In genomic region chr9:88270398-88270797, GRCh38 we compare ENCODE assay signal across 24 cellular contexts.
DNase-seq lines count a peak whose midpoint lies in the region; TF ChIP-seq lines count a peak whose summit lies in the region.
"Had no signal": no experiment of that assay in that cellular context is flagged by ENCODE, and none has a peak within 500 bp of the region (broad histone marks: within the 10 kb centered on the region; RNA-seq: fewer than 3 reads in every experiment).

No MANE protein-coding gene starts in this region.

- H3K4me3 ChIP-seq in GM23248: no peak overlapping the region
- no peak overlapping the region for H3K4me3 ChIP-seq in mammary epithelial cell (replicated peaks in 1 of 3; ENCODE audit: insufficient read depth in 1 of 3, low read depth in 2 of 3, low read length in 3 of 3)
- no peak overlapping the region for H3K4me3 ChIP-seq in skeletal muscle satellite cell (ENCODE audit: low read length)
- H3K4me3 ChIP-seq: lower lobe of right lung, prostate gland, skin epidermis, thoracic aorta had no signal

- BruUV-seq in mammary epithelial cell (replicated peaks; lab: Mats Ljungman, UMichigan): no TSS peak

- H3K9me3 ChIP-seq in GM23248 (ENCODE audit: low read depth) (no peaks in the 10 kb centered on the region), mammary epithelial cell (replicated peaks; ENCODE audit: insufficient read depth, low read length) (no peaks in the 10 kb centered on the region), skeletal muscle satellite cell (replicated peaks; ENCODE audit: low read length) (no peaks in the 10 kb centered on the region)
- H3K9me3 ChIP-seq: lower lobe of right lung, prostate gland, thoracic aorta had no signal

- in situ Hi-C loops in GM23248 (cut with MboI) (no loop called here), mammary epithelial cell (cut with MboI; ENCODE audit: low sequenced_read_pairs in 2 of 2) (no loop called here), KBM-7 (cut with MboI; ENCODE audit: low pct_unique_long_range_greater_than_20kb, low sequenced_read_pairs) (no loop called here)

- dilution Hi-C loops in mammary epithelial cell (cut with HindIII; ENCODE audit: low sequenced_read_pairs): no loop called here

- intact Hi-C loops in mammary epithelial cell (cut with micrococcal nuclease): loop anchor here (5.0 kb wide), 2 partner anchors 72 to 117 kb away; partner anchors contain the start of gene SPIN1

- DNase-seq in GM23248 (no peak), NCI-H226 (peak; percentile 9), mammary epithelial cell (no peak), superior temporal gyrus (ENCODE audit: extremely low spot score) (no peak), KBM-7 (no peak)
- no peak for DNase-seq in stimulated activated CD4-positive, alpha-beta T cell treated with anti-CD3 and anti-CD28 coated beads, Interleukin-2, amount 100 ng/mL, for 48 hours
- DNase-seq: activated CD4-positive, alpha-beta T cell treated with anti-CD3 and anti-CD28 coated beads for 48 hours; activated naive CD8-positive, alpha-beta T cell treated with anti-CD3 and anti-CD28 coated beads for 36 hours; AML-193; CD8-positive, alpha-beta memory T cell; DMS79; erythroblast; KG1; kidney; lower lobe of right lung; NCI-H1694; NCI-H2171 treated with DMSO at 0.1 percent for 48 hours; NCI-H526 treated with DMSO at 0.1 percent for 48 hours; SHP77 treated with DMSO at 0.1 percent for 48 hours; stimulated activated naive B cell treated with anti-CD40 and anti-IgM and Interleukin-4, amounts not matched to agents 10 μg/mL and 1 μg/mL and 100 μg/mL, for 72 hours had no signal

- no peak overlapping the region for H3K9ac ChIP-seq in GM23248
- peak overlapping the region; percentile 36 for H3K9ac ChIP-seq in mammary epithelial cell (ENCODE audit: insufficient read depth, low read length)
- no peak overlapping the region for H3K9ac ChIP-seq in skeletal muscle satellite cell (ENCODE audit: low read depth, low read length)

- H3K9me2 ChIP-seq in GM23248 (ENCODE audit: insufficient read depth): no peaks in the 10 kb centered on the region

- TF ChIP-seq CTCF in mammary epithelial cell (conservative IDR thresholded peaks at IDR 0.05 in 1 of 2, IDR thresholded peaks at IDR 0.05 in 1 of 2; ENCODE audit: extremely low read depth in 1 of 2, insufficient read depth in 1 of 2, low read depth in 1 of 2, low read length in 2 of 2): no peak

- CTCF ChIA-PET in mammary epithelial cell (lab: Charles Lee; ENCODE audit: low non-redundant PET): no interaction called here

- no peak overlapping the region for H2AFZ ChIP-seq in GM23248
- H2AFZ ChIP-seq in mammary epithelial cell (ENCODE audit: low read depth, low read length): no peak overlapping the region

- 67 to 72% methylated on average over 3 of the region's 3 CpGs for WGBS in GM23248 (ENCODE audit: low coverage in 1 of 2, low lambda C conversion rate in 2 of 2, missing lambda C conversion rate in 2 of 2), 2 experiments
- WGBS in mammary epithelial cell (ENCODE audit: low coverage, missing lambda C conversion rate): 70% methylated on average over 3 of the region's 3 CpGs

- peaks cover 15% of the 10 kb centered on the region for H3K4me1 ChIP-seq in GM23248 (ENCODE audit: insufficient read depth)
- peaks cover 23% of the 10 kb centered on the region for H3K4me1 ChIP-seq in mammary epithelial cell (ENCODE audit: insufficient read depth, low read length)
- peaks cover 6% of the 10 kb centered on the region for H3K4me1 ChIP-seq in skeletal muscle satellite cell (ENCODE audit: control insufficient read depth, insufficient read depth, low read length)
- H3K4me1 ChIP-seq: lower lobe of right lung, prostate gland had no signal

- H3K79me2 ChIP-seq in GM23248 (ENCODE audit: insufficient read depth): no peaks in the 10 kb centered on the region
- no peaks in the 10 kb centered on the region for H3K79me2 ChIP-seq in mammary epithelial cell (ENCODE audit: insufficient read depth, low read length)

- H4K20me1 ChIP-seq in GM23248 (ENCODE audit: insufficient read depth): no peaks in the 10 kb centered on the region
- H4K20me1 ChIP-seq in mammary epithelial cell (ENCODE audit: insufficient read depth, low read length): no peaks in the 10 kb centered on the region

- no peaks in the 10 kb centered on the region for H3F3A ChIP-seq in GM23248 (ENCODE audit: insufficient read depth)

- H3K36me3 ChIP-seq in GM23248 (ENCODE audit: low read depth) (no peaks in the 10 kb centered on the region), mammary epithelial cell (ENCODE audit: insufficient read depth, low read length) (no peaks in the 10 kb centered on the region), skeletal muscle satellite cell (ENCODE audit: insufficient read depth, low read length) (no peaks in the 10 kb centered on the region)
- H3K36me3 ChIP-seq: lower lobe of right lung, prostate gland, thoracic aorta had no signal

- H3K27me3 ChIP-seq in GM23248 (replicated peaks; ENCODE audit: insufficient read depth) (no peaks in the 10 kb centered on the region), mammary epithelial cell (ENCODE audit: insufficient read depth, low read length) (no peaks in the 10 kb centered on the region), skeletal muscle satellite cell (ENCODE audit: control insufficient read depth, insufficient read depth, low read length) (no peaks in the 10 kb centered on the region)

- H3K4me2 ChIP-seq in GM23248 (ENCODE audit: unreplicated experiment) (no peak overlapping the region), mammary epithelial cell (ENCODE audit: insufficient read depth, low read depth, low read length) (peak overlapping the region; percentile 20), skeletal muscle satellite cell (ENCODE audit: low read length) (peak overlapping the region; percentile 50)

- peak overlapping the region; percentile 44; the same call in 1 of the 2 replicates for H3K27ac ChIP-seq in GM23248
- H3K27ac ChIP-seq in mammary epithelial cell (ENCODE audit: insufficient read depth, low read depth, low read length): peak overlapping the region; percentile 92
- H3K27ac ChIP-seq: lower lobe of right lung, prostate gland, skin epidermis, thoracic aorta had no signal
